Comparison of ENCODE assay signal across 6 cellular contexts in the genomic region with DNA sequence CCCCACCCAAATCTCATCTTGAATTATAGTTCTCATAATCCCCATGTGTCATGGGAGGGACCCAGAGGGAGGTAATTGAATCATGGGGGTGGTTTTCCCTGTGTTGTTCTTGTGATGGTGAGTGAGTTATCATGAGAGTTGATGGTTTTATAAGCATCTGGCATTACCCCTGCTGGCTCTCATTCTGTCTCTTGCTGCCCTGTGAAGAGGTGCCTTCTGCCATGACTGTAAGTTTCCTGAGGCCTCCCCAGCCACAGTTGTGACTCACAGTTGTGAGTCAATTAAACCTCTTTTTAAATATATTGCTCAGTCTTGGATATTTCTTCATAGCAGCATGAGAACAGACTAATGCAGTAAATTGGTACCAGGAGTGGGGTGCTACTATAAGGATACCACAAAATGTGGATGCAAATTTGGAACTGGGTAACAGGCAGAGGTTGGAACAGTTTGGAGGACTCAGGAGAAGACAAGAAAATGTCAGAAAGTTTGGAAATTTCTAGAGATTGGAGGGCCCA. TPM values are rescaled to one million over a fixed set of nuclear protein-coding genes. Genes with fewer than 3 reads are reported as not detected.
"Had no signal": no experiment of that assay in that cellular context is flagged by ENCODE, and none has a peak within 500 bp of the region (broad histone marks: within the 10 kb centered on the region; RNA-seq: fewer than 3 reads in every experiment).

No MANE protein-coding gene starts in this region.

RNA-seq across cellular contexts. Expression of gene GYPE, which starts 46.2 kb away (rescaled TPM):
- total RNA-seq: left lobe of liver, lung microvascular endothelial cell, mammary epithelial cell, mesothelial cell of epicardium, myocyte had no signal
- polyA plus RNA-seq: keratinocyte, mammary epithelial cell had no signal
